Comparison of ENCODE assay signal across 1 cellular context in genomic region chr5:166618555-166618954, GRCh38.
TF ChIP-seq lines count a peak whose summit lies in the region.

No MANE protein-coding gene starts in this region.

TF ChIP-seq in H1, 55 proteins besides CTCF, POLR2A, EP300 and RAD21:
- TF ChIP-seq NANOG (IDR thresholded peaks at IDR 0.05; ENCODE audit: insufficient read depth, low read depth, low read length, poor library complexity, severe bottlenecking): peak; percentile 30
- no peak for TF ChIP-seq BACH1 (IDR thresholded peaks at IDR 0.05; ENCODE audit: low read length)
- no peak for TF ChIP-seq MAX (IDR thresholded peaks at IDR 0.05)
- no peak for TF ChIP-seq SAP30 (IDR thresholded peaks at IDR 0.05; ENCODE audit: insufficient read depth, insufficient replicate concordance, low read length)
